ENCODE assay signal across 8 cellular contexts in genomic region chr7:96663457-96663856, GRCh38. TPM values are rescaled to one million over a fixed set of nuclear protein-coding genes. Genes with fewer than 3 reads are reported as not detected.
DNase-seq lines count a peak whose midpoint lies in the region; ATAC-seq and TF ChIP-seq lines count a peak whose summit lies in the region.
"Had no signal": no experiment of that assay in that cellular context is flagged by ENCODE, and none has a peak within 500 bp of the region (broad histone marks: within the 10 kb centered on the region; RNA-seq: fewer than 3 reads in every experiment).

No MANE protein-coding gene starts in this region.

- H3K4me1 Mint-ChIP-seq in naive thymus-derived CD4-positive, alpha-beta T cell: peaks cover 7 to 36% (median 24%) of the 10 kb centered on the region in 7 donors

- H3K27ac Mint-ChIP-seq in naive thymus-derived CD4-positive, alpha-beta T cell: peak overlapping the region in 5 of 9 donors; percentile 1 to 78 (median 9)

- POLR2A ChIA-PET in naive thymus-derived CD4-positive, alpha-beta T cell (lab: Charles Lee): no interaction called here

- no peak overlapping the region for H3K4me3 ChIP-seq in naive thymus-derived CD4-positive, alpha-beta T cell (ENCODE audit: low read length)
- H3K4me3 ChIP-seq in osteoblast (ENCODE audit: insufficient read depth, low read length): no peak overlapping the region
- H3K4me3 ChIP-seq: suprapubic skin had no signal

- peaks cover under 1 to 25% (median 10%) of the 10 kb centered on the region in 5 donors for H3K36me3 Mint-ChIP-seq in naive thymus-derived CD4-positive, alpha-beta T cell

- H2AFZ ChIP-seq in osteoblast (ENCODE audit: low read length): no peak overlapping the region

- no peaks in the 10 kb centered on the region for H3K9me3 ChIP-seq in naive thymus-derived CD4-positive, alpha-beta T cell (ENCODE audit: control insufficient read depth in 2 of 3, low read length in 3 of 3)
- no peaks in the 10 kb centered on the region for H3K9me3 ChIP-seq in osteoblast (ENCODE audit: low read depth, low read length)
- H3K9me3 ChIP-seq: suprapubic skin had no signal

- TF ChIP-seq CTCF in osteoblast (IDR thresholded peaks at IDR 0.05; ENCODE audit: extremely low read depth, low read depth, low read length): no peak

- no peak overlapping the region for H3K27ac ChIP-seq in naive thymus-derived CD4-positive, alpha-beta T cell (ENCODE audit: low read depth, low read length)
- H3K27ac ChIP-seq in osteoblast (ENCODE audit: low read depth, low read length): no peak overlapping the region
- H3K27ac ChIP-seq: suprapubic skin had no signal

- peaks cover 0 to 3% (median 0%) of the 10 kb centered on the region in 11 donors for H3K9me3 Mint-ChIP-seq in naive thymus-derived CD4-positive, alpha-beta T cell

- CTCF ChIA-PET in naive thymus-derived CD4-positive, alpha-beta T cell (lab: Charles Lee): no interaction called here

- peak overlapping the region in 1 of 10 donors; percentile 2 for H3K4me3 Mint-ChIP-seq in naive thymus-derived CD4-positive, alpha-beta T cell

- H4K20me1 ChIP-seq in osteoblast (ENCODE audit: insufficient read depth, low read length): no peaks in the 10 kb centered on the region

- no peaks in the 10 kb centered on the region for H3K27me3 Mint-ChIP-seq in naive thymus-derived CD4-positive, alpha-beta T cell

- no peak overlapping the region for H3K4me2 ChIP-seq in osteoblast (ENCODE audit: insufficient read depth, low read length)

- intact Hi-C loops in naive thymus-derived CD4-positive, alpha-beta T cell (cut with micrococcal nuclease): no loop called here

- ATAC-seq in GM19035 (IDR thresholded peaks at IDR 0.05; ENCODE audit: unreplicated experiment): peak; percentile 70
- ATAC-seq in GM21825 (IDR thresholded peaks at IDR 0.05; ENCODE audit: unreplicated experiment): peak; percentile 92
- peak; percentile 83 for ATAC-seq in HG03520 (IDR thresholded peaks at IDR 0.05; ENCODE audit: unreplicated experiment)
- no peak for ATAC-seq in naive thymus-derived CD4-positive, alpha-beta T cell

- no peaks in the 10 kb centered on the region for H3K27me3 ChIP-seq in naive thymus-derived CD4-positive, alpha-beta T cell (ENCODE audit: control insufficient read depth in 2 of 2, insufficient read depth in 2 of 2, low read length in 2 of 2)
- H3K27me3 ChIP-seq in osteoblast (ENCODE audit: insufficient read depth, low read length): no peaks in the 10 kb centered on the region
- H3K27me3 ChIP-seq: suprapubic skin had no signal

- no peak for DNase-seq in naive thymus-derived CD4-positive, alpha-beta T cell
- no peak for DNase-seq in stimulated activated CD4-positive, alpha-beta T cell treated with anti-CD3 and anti-CD28 coated beads, Interleukin-4, amount 100 ng/mL, for 24 hours
- no peak for DNase-seq in activated CD8-positive, alpha-beta memory T cell treated with anti-CD3 and anti-CD28 coated beads for 24 hours
- no peak for DNase-seq in osteoblast (ENCODE audit: insufficient read length, low spot score, missing footprints)

- no peaks in the 10 kb centered on the region for H3K36me3 ChIP-seq in naive thymus-derived CD4-positive, alpha-beta T cell (ENCODE audit: control insufficient read depth in 2 of 3, insufficient read depth in 3 of 3, low read length in 3 of 3)
- no peaks in the 10 kb centered on the region for H3K36me3 ChIP-seq in osteoblast (ENCODE audit: insufficient read depth, low read length)
- H3K36me3 ChIP-seq: suprapubic skin had no signal

- H3K4me1 ChIP-seq in naive thymus-derived CD4-positive, alpha-beta T cell (ENCODE audit: control insufficient read depth in 2 of 2, insufficient read depth in 2 of 2, low read length in 2 of 2): no peaks in the 10 kb centered on the region
- H3K4me1 ChIP-seq in osteoblast (ENCODE audit: insufficient read depth, low read length): peaks cover 4% of the 10 kb centered on the region
- H3K4me1 ChIP-seq: suprapubic skin had no signal

- H3K79me2 ChIP-seq in osteoblast (ENCODE audit: insufficient read depth, low read length): no peaks in the 10 kb centered on the region

RNA-seq across cellular contexts. Expression of gene SEM1, which starts 46.2 kb away (rescaled TPM):
- total RNA-seq in naive thymus-derived CD4-positive, alpha-beta T cell: 10 to 100 TPM; 15.4 to 46.6 (median 28.3) TPM
- polyA plus RNA-seq in naive thymus-derived CD4-positive, alpha-beta T cell: 100 to 1,000 TPM in 1 of 2 donors, 10 to 100 TPM in 1; 61.5 to 102 TPM
- total RNA-seq in osteoblast: 16.3 and 21.5 TPM in 2 replicates
